Comparison of ENCODE assay signal across 24 cellular contexts in the genomic region with DNA sequence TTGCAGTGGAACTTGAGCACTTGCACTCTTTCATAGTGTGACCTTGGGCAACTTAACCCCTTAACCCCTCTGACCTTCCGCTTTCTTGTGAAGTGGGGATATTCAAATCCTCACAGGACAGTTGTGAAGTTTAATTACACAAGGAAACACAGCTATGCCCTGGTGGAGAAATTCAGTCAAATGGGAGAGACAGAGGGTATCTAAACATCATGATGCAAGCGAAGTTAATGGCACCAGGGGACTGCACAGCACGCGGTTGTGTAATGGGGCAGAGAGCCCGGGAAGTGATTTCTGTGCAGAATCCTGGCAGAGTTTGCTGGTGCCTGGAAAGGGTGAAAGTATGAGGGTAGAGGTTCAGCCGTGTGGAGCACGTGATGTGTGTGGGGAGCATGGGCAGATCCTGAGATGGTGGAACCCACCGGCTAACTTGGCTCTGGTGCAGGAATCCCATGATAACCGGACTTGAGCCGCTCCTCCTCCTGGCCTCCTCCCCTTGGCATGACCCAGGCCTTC. TPM values are rescaled to one million over a fixed set of nuclear protein-coding genes. Genes with fewer than 3 reads are reported as not detected.
DNase-seq lines count a peak whose midpoint lies in the region; ATAC-seq, FAIRE-seq and TF ChIP-seq lines count a peak whose summit lies in the region.
"Had no signal": no experiment of that assay in that cellular context is flagged by ENCODE, and none has a peak within 500 bp of the region (broad histone marks: within the 10 kb centered on the region; RNA-seq: fewer than 3 reads in every experiment).

No MANE protein-coding gene starts in this region.

- FAIRE-seq in kidney (lab: Jason Lieb, UNC): no peak
- FAIRE-seq: GM12891, H54, RCC 7860 had no signal

- intact Hi-C loops in kidney (cut with DNase I): no loop called here

- peaks cover 34 to 37% of the 10 kb centered on the region in 2 donors for H3K4me1 Mint-ChIP-seq in stimulated activated naive B cell treated with anti-CD40 and anti-IgM and Interleukin-4, amounts not matched to agents 10 μg/mL and 1 μg/mL and 100 μg/mL, for 72 hours
- H3K4me1 Mint-ChIP-seq in activated T-cell treated with anti-CD3 and anti-CD28 coated beads, Interleukin-2, amount 50 U/mL, for 4 hours (ENCODE audit: low read depth): no peaks in the 10 kb centered on the region

- no peaks in the 10 kb centered on the region for H3K79me1 ChIP-seq in mesenchymal stem cell (replicated peaks; ENCODE audit: low read length, poor library complexity, severe bottlenecking)

- peaks cover 12 to 32% of the 10 kb centered on the region in 2 donors for H3K36me3 Mint-ChIP-seq in stimulated activated naive B cell treated with anti-CD40 and anti-IgM and Interleukin-4, amounts not matched to agents 10 μg/mL and 1 μg/mL and 100 μg/mL, for 72 hours
- H3K36me3 Mint-ChIP-seq in activated T-cell treated with anti-CD3 and anti-CD28 coated beads, Interleukin-2, amount 50 U/mL, for 4 hours (ENCODE audit: insufficient read depth): peaks cover 6% of the 10 kb centered on the region

- ATAC-seq in stimulated activated naive B cell treated with anti-CD40 and anti-IgM and Interleukin-4, amounts not matched to agents 10 μg/mL and 1 μg/mL and 100 μg/mL, for 72 hours (replicated peaks): no peak
- ATAC-seq in activated T-cell treated with anti-CD3 and anti-CD28 coated beads, Interleukin-2, amount 50 U/mL, for 4 hours: no peak

- H3K9me3 ChIP-seq in kidney (ENCODE audit: control insufficient read depth in 1 of 2, low read length in 2 of 2): no peaks in the 10 kb centered on the region
- H3K9me3 ChIP-seq in neutrophil: no peaks in the 10 kb centered on the region
- no peaks in the 10 kb centered on the region for H3K9me3 ChIP-seq in mesenchymal stem cell (ENCODE audit: control insufficient read depth, low read length)

- H3K4ac ChIP-seq in mesenchymal stem cell (ENCODE audit: low read depth in 1 of 2, low read length in 2 of 2): no peak overlapping the region

- H3K27me3 ChIP-seq in neutrophil (no peaks in the 10 kb centered on the region), mesenchymal stem cell (ENCODE audit: control insufficient read depth in 1 of 2, insufficient read depth in 1 of 2, low read length in 2 of 2) (no peaks in the 10 kb centered on the region)
- H3K27me3 ChIP-seq: BLaER1 treated with 17β-estradiol and CSF1 and Interleukin-3, amounts not matched to agents 10 nM and 100 nM had no signal

- H3K9ac ChIP-seq in kidney (ENCODE audit: low read length in 2 of 2) (peak overlapping the region in 1 of 2 donors; percentile 51), mesenchymal stem cell (ENCODE audit: low read length) (no peak overlapping the region)
- H3K9ac ChIP-seq: BLaER1 treated with 17β-estradiol and CSF1 and Interleukin-3, amounts not matched to agents 10 nM and 100 nM had no signal

- peak overlapping the region; percentile 71 for H3K27ac Mint-ChIP-seq in stimulated activated naive B cell treated with anti-CD40 and anti-IgM and Interleukin-4, amounts not matched to agents 10 μg/mL and 1 μg/mL and 100 μg/mL, for 72 hours
- H3K27ac Mint-ChIP-seq: CD4-positive, alpha-beta memory T cell had no signal

- no peaks in the 10 kb centered on the region for H3K9me3 Mint-ChIP-seq in stimulated activated naive B cell treated with anti-CD40 and anti-IgM and Interleukin-4, amounts not matched to agents 10 μg/mL and 1 μg/mL and 100 μg/mL, for 72 hours
- H3K9me3 Mint-ChIP-seq in activated T-cell treated with anti-CD3 and anti-CD28 coated beads, Interleukin-2, amount 50 U/mL, for 4 hours: no peaks in the 10 kb centered on the region
- H3K9me3 Mint-ChIP-seq: CD4-positive, alpha-beta memory T cell had no signal

- H3K4me1 ChIP-seq in kidney (ENCODE audit: control insufficient read depth in 1 of 2, insufficient read depth in 1 of 2, low read depth in 1 of 2, low read length in 2 of 2) (peaks cover 21 to 29% of the 10 kb centered on the region in 2 donors), neutrophil (ENCODE audit: control insufficient read depth in 1 of 2, insufficient read depth in 1 of 2, low read depth in 1 of 2, low read length in 1 of 2) (peaks cover 2 to 5% of the 10 kb centered on the region in 2 experiments), mesenchymal stem cell (ENCODE audit: control insufficient read depth, insufficient read depth, low read depth, low read length) (peaks cover 7% of the 10 kb centered on the region)

- H2AK5ac ChIP-seq in mesenchymal stem cell (ENCODE audit: low read length, severe bottlenecking): no peak overlapping the region

- no peak overlapping the region for H3K14ac ChIP-seq in mesenchymal stem cell (ENCODE audit: low read length in 2 of 2)

- no peak overlapping the region for H4K91ac ChIP-seq in mesenchymal stem cell (ENCODE audit: low read length)

- DNase-seq in HuH-7 (ENCODE audit: low spot score) (peak; percentile 37), kidney (peak; percentile 64), mesenchymal stem cell (no peak)
- no peak for DNase-seq in stimulated activated naive B cell treated with anti-CD40 and anti-IgM and Interleukin-4, amounts not matched to agents 10 μg/mL and 1 μg/mL and 100 μg/mL, for 72 hours
- no peak for DNase-seq in activated T-cell treated with anti-CD3 and anti-CD28 coated beads, Interleukin-2, amount 50 U/mL, for 4 hours
- DNase-seq in stimulated activated CD4-positive, alpha-beta T cell treated with anti-CD3 and anti-CD28 coated beads, Interleukin-2, amount 100 ng/mL, for 48 hours: no peak
- DNase-seq: 8988T; CD4-positive, alpha-beta memory T cell; DMS153; KG1; NCI-H1092; NCI-H1436; NCI-H187 treated with DMSO at 0.1 percent for 48 hours; NCI-H2107; NCI-H446 treated with DMSO at 0.1 percent for 48 hours; NCI-H526 treated with DMSO at 0.1 percent for 48 hours; OCI-M1 had no signal

- H3K36me3 ChIP-seq in kidney (ENCODE audit: control insufficient read depth in 1 of 2, insufficient read depth in 2 of 2, low read length in 2 of 2) (peaks cover 0 to 3% of the 10 kb centered on the region in 2 donors), neutrophil (peaks cover 49% of the 10 kb centered on the region), mesenchymal stem cell (ENCODE audit: control insufficient read depth in 1 of 2, insufficient read depth in 2 of 2, low read depth in 1 of 2, low read length in 2 of 2) (no peaks in the 10 kb centered on the region)

- no peak overlapping the region for H3K4me3 ChIP-seq in kidney (ENCODE audit: low read length in 2 of 2)
- H3K4me3 ChIP-seq in neutrophil (ENCODE audit: low read depth in 1 of 2, low read length in 1 of 2): no peak overlapping the region
- no peak overlapping the region for H3K4me3 ChIP-seq in mesenchymal stem cell (ENCODE audit: insufficient read depth in 1 of 2, low read depth in 1 of 2, low read length in 2 of 2)
- H3K4me3 ChIP-seq: BLaER1 treated with 17β-estradiol and CSF1 and Interleukin-3, amounts not matched to agents 10 nM and 100 nM had no signal

- H3K18ac ChIP-seq in mesenchymal stem cell (ENCODE audit: low read depth in 1 of 2, low read length in 2 of 2): no peak overlapping the region

- no peak overlapping the region for H3K4me2 ChIP-seq in mesenchymal stem cell (ENCODE audit: low read length, poor library complexity, severe bottlenecking)
- H3K4me2 ChIP-seq: BLaER1 treated with 17β-estradiol and CSF1 and Interleukin-3, amounts not matched to agents 10 nM and 100 nM had no signal

- no peak overlapping the region for H2BK120ac ChIP-seq in mesenchymal stem cell (ENCODE audit: low read depth, low read length)

- no peak overlapping the region for H3K23ac ChIP-seq in mesenchymal stem cell (ENCODE audit: low read length in 2 of 2)

- no peak overlapping the region for H2BK12ac ChIP-seq in mesenchymal stem cell (ENCODE audit: low read length in 2 of 2)

- H3K4me3 Mint-ChIP-seq in stimulated activated naive B cell treated with anti-CD40 and anti-IgM and Interleukin-4, amounts not matched to agents 10 μg/mL and 1 μg/mL and 100 μg/mL, for 72 hours: no peak overlapping the region
- H3K4me3 Mint-ChIP-seq in activated T-cell treated with anti-CD3 and anti-CD28 coated beads, Interleukin-2, amount 50 U/mL, for 4 hours: no peak overlapping the region
- H3K4me3 Mint-ChIP-seq: CD4-positive, alpha-beta memory T cell had no signal

- TF ChIP-seq CTCF in kidney (IDR thresholded peaks at IDR 0.05; ENCODE audit: borderline replicate concordance, extremely low read depth, insufficient read depth) (no peak), neutrophil (IDR thresholded peaks at IDR 0.05) (no peak)

- H2BK5ac ChIP-seq in mesenchymal stem cell (ENCODE audit: low read depth, low read length, poor library complexity, severe bottlenecking): no peak overlapping the region

- H2AFZ ChIP-seq in mesenchymal stem cell (ENCODE audit: low read depth, low read length): no peak overlapping the region

- H3K27ac ChIP-seq in kidney (ENCODE audit: low read depth in 2 of 2, low read length in 2 of 2) (peak overlapping the region; percentile 95 to 98), neutrophil (peak overlapping the region; percentile 18), mesenchymal stem cell (ENCODE audit: low read length, poor library complexity, severe bottlenecking) (no peak overlapping the region)
- H3K27ac ChIP-seq: BLaER1 treated with 17β-estradiol and CSF1 and Interleukin-3, amounts not matched to agents 10 nM and 100 nM; HL-60 had no signal

- no peak overlapping the region for H4K8ac ChIP-seq in mesenchymal stem cell (ENCODE audit: low read length)

- WGBS in mesenchymal stem cell: 96% methylated on average over 10 of the region's 10 CpGs

- no peak overlapping the region for H2BK15ac ChIP-seq in mesenchymal stem cell (ENCODE audit: low read depth, poor library complexity, severe bottlenecking)

- no peaks in the 10 kb centered on the region for H3K27me3 Mint-ChIP-seq in stimulated activated naive B cell treated with anti-CD40 and anti-IgM and Interleukin-4, amounts not matched to agents 10 μg/mL and 1 μg/mL and 100 μg/mL, for 72 hours
- no peaks in the 10 kb centered on the region for H3K27me3 Mint-ChIP-seq in activated T-cell treated with anti-CD3 and anti-CD28 coated beads, Interleukin-2, amount 50 U/mL, for 4 hours (ENCODE audit: low read depth)
- H3K27me3 Mint-ChIP-seq: CD4-positive, alpha-beta memory T cell had no signal

RNA-seq across cellular contexts. Expression of a gene that starts 51.7 kb away (rescaled TPM):
- total RNA-seq in kidney: 72.0 TPM
- polyA plus RNA-seq in kidney (ENCODE audit: insufficient read depth, low read depth, low replicate concordance): 30.1 TPM
- total RNA-seq in activated T-cell treated with anti-CD3 and anti-CD28 coated beads, Interleukin-2, amount 50 U/mL, for 4 hours: 10 to 100 TPM; 18.5 to 22.6 (median 18.9) TPM
- polyA plus RNA-seq in mesenchymal stem cell (2013, experiment 1 of 2): 2.4 TPM
- 2.9 TPM for polyA plus RNA-seq in mesenchymal stem cell (2013, experiment 2 of 2)
- total RNA-seq: HT-29 had no signal

Comparison
In these comparisons a context has a peak if more than half of its experiments do, and no peak if none do; other contexts are left out.
1. DNase-seq: peak in HuH-7 (single experiment) and kidney (single experiment); none in stimulated activated naive B cell treated with anti-CD40 and anti-IgM and Interleukin-4, amounts not matched to agents 10 μg/mL and 1 μg/mL and 100 μg/mL, for 72 hours (single experiment), activated T-cell treated with anti-CD3 and anti-CD28 coated beads, Interleukin-2, amount 50 U/mL, for 4 hours (single experiment), stimulated activated CD4-positive, alpha-beta T cell treated with anti-CD3 and anti-CD28 coated beads, Interleukin-2, amount 100 ng/mL, for 48 hours (0 of 2) and mesenchymal stem cell (single experiment).